25 cellular contexts compared by ENCODE assay signal in genomic region chr11:19228956-19229355, GRCh38. TPM values are rescaled to one million over a fixed set of nuclear protein-coding genes. Genes with fewer than 3 reads are reported as not detected.
"Had no signal": no experiment of that assay in that cellular context is flagged by ENCODE, and none has a peak within 500 bp of the region (broad histone marks: within the 10 kb centered on the region; RNA-seq: fewer than 3 reads in every experiment).

No MANE protein-coding gene starts in this region.

- H3K27me3 ChIP-seq: Peyer's patch had no signal

- H3K27ac ChIP-seq: Peyer's patch had no signal

- H3K4me3 ChIP-seq: Peyer's patch had no signal

- H3K27me3 Mint-ChIP-seq: activated naive CD4-positive, alpha-beta T cell treated with anti-CD3 and anti-CD28 coated beads, Interleukin-2, amount 10 ng/mL, durations not matched to agents 7 days and 5 days; activated naive CD8-positive, alpha-beta T cell treated with anti-CD3 and anti-CD28 coated beads for 36 hours had no signal

- H3K4me1 Mint-ChIP-seq: WTC11 had no signal

- H3K9me3 ChIP-seq: Peyer's patch had no signal

- H3K36me3 ChIP-seq: Peyer's patch had no signal

- DNase-seq: activated CD4-positive, alpha-beta T cell treated with anti-CD3 and anti-CD28 coated beads for 48 hours; activated CD4-positive, alpha-beta T cell treated with anti-CD3 and anti-CD28 coated beads, Interleukin-2, amount 50 U/mL, for 4 hours; activated CD4-positive, CD25-positive, alpha-beta regulatory T cell treated with anti-CD3 and anti-CD28 coated beads, Interleukin-2, amount 50 U/mL, for 72 hours; activated CD8-positive, alpha-beta memory T cell treated with anti-CD3 and anti-CD28 coated beads for 24 hours; activated gamma-delta T cell treated with Interleukin-2 at 50 U/mL for 16 hours; activated naive CD4-positive, alpha-beta T cell treated with anti-CD3 and anti-CD28 coated beads, Interleukin-2, amount 10 ng/mL, durations not matched to agents 7 days and 5 days; activated naive CD8-positive, alpha-beta T cell treated with anti-CD3 and anti-CD28 coated beads for 36 hours; activated T-cell treated with anti-CD3 and anti-CD28 coated beads for 4 hours; activated T-cell treated with anti-CD3 and anti-CD28 coated beads, Interleukin-2, amount 50 U/mL, for 72 hours; anterior cingulate cortex; NCI-H1930; NCI-H2171 treated with DMSO at 0.1 percent for 48 hours; NCI-H226; NCI-H526; NCI-H774; NK-92 treated with Interleukin-12 subunit alpha and Interleukin-12 subunit beta, amount 100 ng/mL, for 24 hours; OCI-M1; Peyer's patch; SHP77; T-helper 9 cell had no signal

- H3K27ac Mint-ChIP-seq: activated naive CD4-positive, alpha-beta T cell treated with anti-CD3 and anti-CD28 coated beads, Interleukin-2, amount 10 ng/mL, durations not matched to agents 7 days and 5 days; activated naive CD8-positive, alpha-beta T cell treated with anti-CD3 and anti-CD28 coated beads for 36 hours; activated T-cell treated with anti-CD3 and anti-CD28 coated beads, Interleukin-2, amount 50 U/mL, for 72 hours; activated T-helper 2 cell treated with anti-CD3 and anti-CD28 coated beads, Interferon-gamma antibody, Interleukin-2, Interleukin-4, amounts not matched to agents 10 μg/mL and 5 μg/mL and 100 μg/mL, durations not matched to agents 14 hours and 24 hours and 36 hours; T-helper 1 cell treated with Interleukin-12 subunit alpha and Interleukin-12 subunit beta and Interleukin-4 antibody, amounts not matched to agents 30 μg/mL and 1 μg/mL, for 36 hours; WTC11 had no signal

- ATAC-seq: activated T-cell treated with anti-CD3 and anti-CD28 coated beads, Interleukin-2, amount 50 U/mL, for 72 hours; WTC11 had no signal

- H3K9me3 Mint-ChIP-seq: activated naive CD4-positive, alpha-beta T cell treated with anti-CD3 and anti-CD28 coated beads, Interleukin-2, amount 10 ng/mL, durations not matched to agents 7 days and 5 days; activated naive CD8-positive, alpha-beta T cell treated with anti-CD3 and anti-CD28 coated beads for 36 hours; activated T-cell treated with anti-CD3 and anti-CD28 coated beads, Interleukin-2, amount 50 U/mL, for 72 hours; activated T-helper 2 cell treated with anti-CD3 and anti-CD28 coated beads, Interferon-gamma antibody, Interleukin-2, Interleukin-4, amounts not matched to agents 10 μg/mL and 5 μg/mL and 100 μg/mL, durations not matched to agents 14 hours and 24 hours and 36 hours; T-helper 1 cell treated with Interleukin-12 subunit alpha and Interleukin-12 subunit beta and Interleukin-4 antibody, amounts not matched to agents 30 μg/mL and 1 μg/mL, for 36 hours; WTC11 had no signal

- H3K4me3 Mint-ChIP-seq: activated naive CD4-positive, alpha-beta T cell treated with anti-CD3 and anti-CD28 coated beads, Interleukin-2, amount 10 ng/mL, durations not matched to agents 7 days and 5 days; activated naive CD8-positive, alpha-beta T cell treated with anti-CD3 and anti-CD28 coated beads for 36 hours; activated T-cell treated with anti-CD3 and anti-CD28 coated beads, Interleukin-2, amount 50 U/mL, for 72 hours; T-helper 1 cell treated with Interleukin-12 subunit alpha and Interleukin-12 subunit beta and Interleukin-4 antibody, amounts not matched to agents 30 μg/mL and 1 μg/mL, for 36 hours; WTC11 had no signal

RNA-seq across cellular contexts. Expression of gene CSRP3, which starts 27.2 kb away (rescaled TPM):
- total RNA-seq: activated naive CD8-positive, alpha-beta T cell treated with anti-CD3 and anti-CD28 coated beads for 36 hours; activated T-cell treated with anti-CD3 and anti-CD28 coated beads, Interleukin-2, amount 50 U/mL, for 72 hours; activated T-helper 2 cell treated with anti-CD3 and anti-CD28 coated beads, Interferon-gamma antibody, Interleukin-2, Interleukin-4, amounts not matched to agents 10 μg/mL and 5 μg/mL and 100 μg/mL, durations not matched to agents 14 hours and 24 hours and 36 hours; NCI-H460; Peyer's patch; SK-MEL-5; WTC11 had no signal
